ENCODE assay signal across 1 cellular context in the genomic region with DNA sequence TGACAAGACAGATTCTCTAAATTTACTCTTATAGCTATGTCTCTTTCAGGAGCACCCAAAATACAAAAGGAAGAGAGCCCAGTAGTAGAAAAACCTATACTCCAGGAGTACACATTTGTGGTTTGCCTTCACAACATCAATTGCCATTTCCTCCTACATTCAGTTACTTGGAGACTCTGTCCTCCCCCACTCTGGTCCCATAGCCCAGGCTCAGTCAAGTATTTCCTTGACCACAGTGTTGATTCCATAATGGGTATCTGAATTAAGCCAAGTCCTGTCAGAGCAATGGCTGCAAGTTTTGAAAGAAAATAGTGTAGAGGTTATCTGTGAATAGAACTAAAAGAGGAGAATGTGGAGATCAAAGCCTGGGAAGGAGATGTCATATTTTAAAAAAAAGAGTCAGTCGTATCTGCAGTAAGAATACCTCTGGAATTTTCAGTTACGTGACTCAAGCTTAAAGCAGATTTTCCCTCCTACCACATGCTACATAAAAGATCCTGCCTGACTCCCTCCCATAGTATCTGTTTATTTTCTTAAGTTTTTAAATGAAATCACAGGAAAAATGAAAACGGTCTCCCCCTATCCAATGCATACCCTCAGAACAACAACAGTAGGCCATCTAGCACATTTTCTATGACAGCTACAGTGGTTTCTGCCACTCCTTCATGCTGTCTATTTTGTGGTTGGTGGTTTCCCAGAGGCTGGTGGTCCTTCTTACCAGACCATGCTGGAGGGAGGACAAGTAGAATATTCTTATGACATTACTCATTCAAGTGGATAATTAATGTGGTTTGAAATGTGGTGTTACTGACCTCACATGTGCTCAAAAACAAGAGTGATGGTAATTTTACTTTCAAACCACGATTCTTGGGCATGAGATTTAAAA.
TF ChIP-seq lines count a peak whose summit lies in the region.

No MANE protein-coding gene starts in this region.

TF ChIP-seq in K562, 482 proteins besides CTCF, POLR2A, EP300 and RAD21 (continued from another document):
- TF ChIP-seq, protein P1, sequence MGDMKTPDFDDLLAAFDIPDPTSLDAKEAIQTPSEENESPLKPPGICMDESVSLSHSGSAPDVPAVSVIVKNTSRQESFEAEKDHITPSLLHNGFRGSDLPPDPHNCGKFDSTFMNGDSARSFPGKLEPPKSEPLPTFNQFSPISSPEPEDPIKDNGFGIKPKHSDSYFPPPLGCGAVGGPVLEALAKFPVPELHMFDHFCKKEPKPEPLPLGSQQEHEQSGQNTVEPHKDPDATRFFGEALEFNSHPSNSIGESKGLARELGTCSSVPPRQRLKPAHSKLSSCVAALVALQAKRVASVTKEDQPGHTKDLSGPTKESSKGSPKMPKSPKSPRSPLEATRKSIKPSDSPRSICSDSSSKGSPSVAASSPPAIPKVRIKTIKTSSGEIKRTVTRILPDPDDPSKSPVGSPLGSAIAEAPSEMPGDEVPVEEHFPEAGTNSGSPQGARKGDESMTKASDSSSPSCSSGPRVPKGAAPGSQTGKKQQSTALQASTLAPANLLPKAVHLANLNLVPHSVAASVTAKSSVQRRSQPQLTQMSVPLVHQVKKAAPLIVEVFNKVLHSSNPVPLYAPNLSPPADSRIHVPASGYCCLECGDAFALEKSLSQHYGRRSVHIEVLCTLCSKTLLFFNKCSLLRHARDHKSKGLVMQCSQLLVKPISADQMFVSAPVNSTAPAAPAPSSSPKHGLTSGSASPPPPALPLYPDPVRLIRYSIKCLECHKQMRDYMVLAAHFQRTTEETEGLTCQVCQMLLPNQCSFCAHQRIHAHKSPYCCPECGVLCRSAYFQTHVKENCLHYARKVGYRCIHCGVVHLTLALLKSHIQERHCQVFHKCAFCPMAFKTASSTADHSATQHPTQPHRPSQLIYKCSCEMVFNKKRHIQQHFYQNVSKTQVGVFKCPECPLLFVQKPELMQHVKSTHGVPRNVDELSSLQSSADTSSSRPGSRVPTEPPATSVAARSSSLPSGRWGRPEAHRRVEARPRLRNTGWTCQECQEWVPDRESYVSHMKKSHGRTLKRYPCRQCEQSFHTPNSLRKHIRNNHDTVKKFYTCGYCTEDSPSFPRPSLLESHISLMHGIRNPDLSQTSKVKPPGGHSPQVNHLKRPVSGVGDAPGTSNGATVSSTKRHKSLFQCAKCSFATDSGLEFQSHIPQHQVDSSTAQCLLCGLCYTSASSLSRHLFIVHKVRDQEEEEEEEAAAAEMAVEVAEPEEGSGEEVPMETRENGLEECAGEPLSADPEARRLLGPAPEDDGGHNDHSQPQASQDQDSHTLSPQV (IDR thresholded peaks at IDR 0.05), result no peak
- TF ChIP-seq NR1H2 (CRISPR knock-in tag; IDR thresholded peaks at IDR 0.05) (no peak), YY1 (IDR thresholded peaks at IDR 0.05; ENCODE audit: borderline replicate concordance in 1 of 3, control insufficient read depth in 1 of 3, extremely low read depth in 1 of 3, insufficient read depth in 3 of 3, insufficient read length in 1 of 3, insufficient replicate concordance in 2 of 3, low read depth in 1 of 3, low read length in 2 of 3) (no peak), CREB1 (IDR thresholded peaks at IDR 0.05) (no peak), CREB1 (CRISPR knock-in tag; IDR thresholded peaks at IDR 0.05) (no peak), ZNF324 (CRISPR knock-in tag; IDR thresholded peaks at IDR 0.05) (no peak), KLF6 (CRISPR knock-in tag; IDR thresholded peaks at IDR 0.05; ENCODE audit: borderline replicate concordance) (no peak), GABPB1 (CRISPR knock-in tag; IDR thresholded peaks at IDR 0.05) (no peak)
- TF ChIP-seq, protein P2, sequence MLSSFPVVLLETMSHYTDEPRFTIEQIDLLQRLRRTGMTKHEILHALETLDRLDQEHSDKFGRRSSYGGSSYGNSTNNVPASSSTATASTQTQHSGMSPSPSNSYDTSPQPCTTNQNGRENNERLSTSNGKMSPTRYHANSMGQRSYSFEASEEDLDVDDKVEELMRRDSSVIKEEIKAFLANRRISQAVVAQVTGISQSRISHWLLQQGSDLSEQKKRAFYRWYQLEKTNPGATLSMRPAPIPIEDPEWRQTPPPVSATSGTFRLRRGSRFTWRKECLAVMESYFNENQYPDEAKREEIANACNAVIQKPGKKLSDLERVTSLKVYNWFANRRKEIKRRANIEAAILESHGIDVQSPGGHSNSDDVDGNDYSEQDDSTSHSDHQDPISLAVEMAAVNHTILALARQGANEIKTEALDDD (IDR thresholded peaks at IDR 0.05), result no peak
- TF ChIP-seq, protein P3, sequence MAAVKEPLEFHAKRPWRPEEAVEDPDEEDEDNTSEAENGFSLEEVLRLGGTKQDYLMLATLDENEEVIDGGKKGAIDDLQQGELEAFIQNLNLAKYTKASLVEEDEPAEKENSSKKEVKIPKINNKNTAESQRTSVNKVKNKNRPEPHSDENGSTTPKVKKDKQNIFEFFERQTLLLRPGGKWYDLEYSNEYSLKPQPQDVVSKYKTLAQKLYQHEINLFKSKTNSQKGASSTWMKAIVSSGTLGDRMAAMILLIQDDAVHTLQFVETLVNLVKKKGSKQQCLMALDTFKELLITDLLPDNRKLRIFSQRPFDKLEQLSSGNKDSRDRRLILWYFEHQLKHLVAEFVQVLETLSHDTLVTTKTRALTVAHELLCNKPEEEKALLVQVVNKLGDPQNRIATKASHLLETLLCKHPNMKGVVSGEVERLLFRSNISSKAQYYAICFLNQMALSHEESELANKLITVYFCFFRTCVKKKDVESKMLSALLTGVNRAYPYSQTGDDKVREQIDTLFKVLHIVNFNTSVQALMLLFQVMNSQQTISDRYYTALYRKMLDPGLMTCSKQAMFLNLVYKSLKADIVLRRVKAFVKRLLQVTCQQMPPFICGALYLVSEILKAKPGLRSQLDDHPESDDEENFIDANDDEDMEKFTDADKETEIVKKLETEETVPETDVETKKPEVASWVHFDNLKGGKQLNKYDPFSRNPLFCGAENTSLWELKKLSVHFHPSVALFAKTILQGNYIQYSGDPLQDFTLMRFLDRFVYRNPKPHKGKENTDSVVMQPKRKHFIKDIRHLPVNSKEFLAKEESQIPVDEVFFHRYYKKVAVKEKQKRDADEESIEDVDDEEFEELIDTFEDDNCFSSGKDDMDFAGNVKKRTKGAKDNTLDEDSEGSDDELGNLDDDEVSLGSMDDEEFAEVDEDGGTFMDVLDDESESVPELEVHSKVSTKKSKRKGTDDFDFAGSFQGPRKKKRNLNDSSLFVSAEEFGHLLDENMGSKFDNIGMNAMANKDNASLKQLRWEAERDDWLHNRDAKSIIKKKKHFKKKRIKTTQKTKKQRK (IDR thresholded peaks at IDR 0.05; ENCODE audit: borderline replicate concordance, low read depth, low read length), result no peak
- TF ChIP-seq, protein P4, sequence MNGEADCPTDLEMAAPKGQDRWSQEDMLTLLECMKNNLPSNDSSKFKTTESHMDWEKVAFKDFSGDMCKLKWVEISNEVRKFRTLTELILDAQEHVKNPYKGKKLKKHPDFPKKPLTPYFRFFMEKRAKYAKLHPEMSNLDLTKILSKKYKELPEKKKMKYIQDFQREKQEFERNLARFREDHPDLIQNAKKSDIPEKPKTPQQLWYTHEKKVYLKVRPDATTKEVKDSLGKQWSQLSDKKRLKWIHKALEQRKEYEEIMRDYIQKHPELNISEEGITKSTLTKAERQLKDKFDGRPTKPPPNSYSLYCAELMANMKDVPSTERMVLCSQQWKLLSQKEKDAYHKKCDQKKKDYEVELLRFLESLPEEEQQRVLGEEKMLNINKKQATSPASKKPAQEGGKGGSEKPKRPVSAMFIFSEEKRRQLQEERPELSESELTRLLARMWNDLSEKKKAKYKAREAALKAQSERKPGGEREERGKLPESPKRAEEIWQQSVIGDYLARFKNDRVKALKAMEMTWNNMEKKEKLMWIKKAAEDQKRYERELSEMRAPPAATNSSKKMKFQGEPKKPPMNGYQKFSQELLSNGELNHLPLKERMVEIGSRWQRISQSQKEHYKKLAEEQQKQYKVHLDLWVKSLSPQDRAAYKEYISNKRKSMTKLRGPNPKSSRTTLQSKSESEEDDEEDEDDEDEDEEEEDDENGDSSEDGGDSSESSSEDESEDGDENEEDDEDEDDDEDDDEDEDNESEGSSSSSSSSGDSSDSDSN (IDR thresholded peaks at IDR 0.05; ENCODE audit: borderline replicate concordance in 1 of 2, low read depth in 2 of 2, low read length in 2 of 2), result no peak
TF ChIP-seq in K562: peak in this region for 0.
